Comparison of ENCODE assay signal across 14 cellular contexts in the genomic region with DNA sequence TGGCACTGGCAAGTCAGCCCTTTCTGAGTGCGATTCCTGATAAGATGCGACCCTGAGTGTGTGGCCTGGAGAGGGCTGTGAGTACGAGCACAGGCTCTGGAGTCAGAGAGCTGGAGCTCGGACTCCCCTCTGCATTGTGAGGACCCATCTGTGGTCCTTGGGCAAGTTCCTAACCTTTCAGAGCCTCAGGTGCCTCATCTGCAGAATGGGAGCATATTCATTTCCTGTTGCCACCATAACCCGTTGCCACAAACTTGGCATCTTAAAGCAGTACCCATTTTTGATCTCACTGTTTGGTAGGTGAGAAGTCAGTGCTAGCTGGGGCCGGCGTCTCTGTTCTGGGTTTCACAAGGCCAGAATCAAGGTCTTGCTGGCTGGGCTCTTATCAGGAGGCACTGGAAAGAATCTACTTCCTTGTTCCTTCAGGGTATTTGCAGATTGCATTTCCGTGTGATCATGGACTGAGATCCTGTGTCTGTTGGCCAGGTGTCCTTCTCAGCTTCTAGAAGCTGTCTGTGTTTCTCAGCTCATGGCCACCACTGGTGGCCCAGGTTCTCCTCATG. TPM values are rescaled to one million over a fixed set of nuclear protein-coding genes. Genes with fewer than 3 reads are reported as not detected.
DNase-seq lines count a peak whose midpoint lies in the region; ATAC-seq and TF ChIP-seq lines count a peak whose summit lies in the region.
"Had no signal": no experiment of that assay in that cellular context is flagged by ENCODE, and none has a peak within 500 bp of the region (broad histone marks: within the 10 kb centered on the region; RNA-seq: fewer than 3 reads in every experiment).

No MANE protein-coding gene starts in this region.

- H3K9me3 Mint-ChIP-seq in activated CD4-positive, alpha-beta memory T cell treated with anti-CD3 and anti-CD28 coated beads for 36 hours, result no peaks in the 10 kb centered on the region
- H3K9me3 Mint-ChIP-seq in activated CD4-positive, alpha-beta memory T cell treated with anti-CD3 and anti-CD28 coated beads, Interleukin-2, amount 10 ng/mL, durations not matched to agents 7 days and 5 days, result no peaks in the 10 kb centered on the region
- H3K9me3 Mint-ChIP-seq in activated T-helper 17 cell treated with anti-CD3 and anti-CD28 coated beads, Interleukin-2, amount 50 U/mL, for 72 hours, result no peaks in the 10 kb centered on the region
- H3K9me3 Mint-ChIP-seq in immature natural killer cell, result no peaks in the 10 kb centered on the region

- no peaks in the 10 kb centered on the region for H3K27me3 Mint-ChIP-seq in activated CD4-positive, alpha-beta memory T cell treated with anti-CD3 and anti-CD28 coated beads for 36 hours
- H3K27me3 Mint-ChIP-seq in activated CD4-positive, alpha-beta memory T cell treated with anti-CD3 and anti-CD28 coated beads, Interleukin-2, amount 10 ng/mL, durations not matched to agents 7 days and 5 days, result no peaks in the 10 kb centered on the region
- H3K27me3 Mint-ChIP-seq in activated T-helper 17 cell treated with anti-CD3 and anti-CD28 coated beads, Interleukin-2, amount 50 U/mL, for 72 hours, result no peaks in the 10 kb centered on the region
- peaks cover 0 to 1% (median 0%) of the 10 kb centered on the region in 3 donors for H3K27me3 Mint-ChIP-seq in immature natural killer cell (ENCODE audit: low read depth in 3 of 3)

- H3K27ac ChIP-seq in lower lobe of right lung, result peak overlapping the region; percentile 61
- H3K27ac ChIP-seq in substantia nigra (ENCODE audit: low read depth, low read length, poor library complexity, severe bottlenecking), result peak overlapping the region; percentile 68
- H3K27ac ChIP-seq: foreskin keratinocyte had no signal

- H3K4me3 Mint-ChIP-seq in activated CD4-positive, alpha-beta memory T cell treated with anti-CD3 and anti-CD28 coated beads for 36 hours, result no peak overlapping the region
- H3K4me3 Mint-ChIP-seq in activated CD4-positive, alpha-beta memory T cell treated with anti-CD3 and anti-CD28 coated beads, Interleukin-2, amount 10 ng/mL, durations not matched to agents 7 days and 5 days, result no peak overlapping the region
- peak overlapping the region; percentile 40 for H3K4me3 Mint-ChIP-seq in activated T-helper 17 cell treated with anti-CD3 and anti-CD28 coated beads, Interleukin-2, amount 50 U/mL, for 72 hours
- peak overlapping the region in 1 of 5 donors; percentile 63 for H3K4me3 Mint-ChIP-seq in immature natural killer cell
- H3K4me3 Mint-ChIP-seq: GM23338 had no signal

- H3K36me3 ChIP-seq in lower lobe of right lung, result peaks cover 38% of the 10 kb centered on the region

- no peak overlapping the region for H3K4me3 ChIP-seq in lower lobe of right lung
- H3K4me3 ChIP-seq: GM23338 had no signal

- intact Hi-C loops in activated CD4-positive, alpha-beta memory T cell treated with anti-CD3 and anti-CD28 coated beads for 36 hours (cut with micrococcal nuclease), result no loop called here
- intact Hi-C loops in lower lobe of right lung (cut with DNase I), result no loop called here

- peaks cover 53% of the 10 kb centered on the region for H3K4me1 ChIP-seq in lower lobe of right lung

- no peak for DNase-seq in activated CD4-positive, alpha-beta memory T cell treated with anti-CD3 and anti-CD28 coated beads for 36 hours
- DNase-seq in activated CD4-positive, alpha-beta memory T cell treated with anti-CD3 and anti-CD28 coated beads, Interleukin-2, amount 10 ng/mL, durations not matched to agents 7 days and 5 days, result no peak
- no peak for DNase-seq in lower lobe of right lung
- no peak for DNase-seq in substantia nigra (lab: John Stamatoyannopoulos, UW)
- DNase-seq in DMS114 treated with DMSO at 0.1 percent for 48 hours (lab: John Stamatoyannopoulos, UW; ENCODE audit: unreplicated experiment), result no peak
- DNase-seq in immature natural killer cell, result no peak
- DNase-seq in activated CD8-positive, alpha-beta memory T cell treated with anti-CD3 and anti-CD28 coated beads for 24 hours, result no peak
- DNase-seq: activated T-cell treated with anti-CD3 and anti-CD28 coated beads for 4 hours; foreskin keratinocyte; NCI-H510A; stimulated activated CD4-positive, alpha-beta T cell treated with anti-CD3 and anti-CD28 coated beads, Interleukin-2, amount 100 ng/mL, for 24 hours had no signal

- CTCF ChIA-PET in activated CD4-positive, alpha-beta memory T cell treated with anti-CD3 and anti-CD28 coated beads for 36 hours (lab: Charles Lee), result interaction anchor here (1.3 to 1.7 kb wide), 3 partner anchors 9 to 114 kb away, joined by 3 to 5 read pairs (median 3); no protein-coding TSS in a partner anchor
- CTCF ChIA-PET in activated CD4-positive, alpha-beta memory T cell treated with anti-CD3 and anti-CD28 coated beads, Interleukin-2, amount 10 ng/mL, durations not matched to agents 7 days and 5 days (lab: Charles Lee), result no interaction called here

- no peaks in the 10 kb centered on the region for H3K9me3 ChIP-seq in lower lobe of right lung

- peaks cover 51% of the 10 kb centered on the region for H3K4me1 Mint-ChIP-seq in activated CD4-positive, alpha-beta memory T cell treated with anti-CD3 and anti-CD28 coated beads for 36 hours (ENCODE audit: low read depth)
- H3K4me1 Mint-ChIP-seq in activated CD4-positive, alpha-beta memory T cell treated with anti-CD3 and anti-CD28 coated beads, Interleukin-2, amount 10 ng/mL, durations not matched to agents 7 days and 5 days, result peaks cover 39% of the 10 kb centered on the region
- peaks cover 29% of the 10 kb centered on the region for H3K4me1 Mint-ChIP-seq in activated T-helper 17 cell treated with anti-CD3 and anti-CD28 coated beads, Interleukin-2, amount 50 U/mL, for 72 hours
- peaks cover 27 to 28% of the 10 kb centered on the region in 2 donors for H3K4me1 Mint-ChIP-seq in immature natural killer cell
- H3K4me1 Mint-ChIP-seq: GM23338 had no signal

- ATAC-seq in activated T-helper 17 cell treated with anti-CD3 and anti-CD28 coated beads, Interleukin-2, amount 50 U/mL, for 72 hours (replicated peaks), result peak; percentile 30
- no peak for ATAC-seq in lower lobe of right lung
- ATAC-seq: activated CD4-positive, CD25-positive, alpha-beta regulatory T cell treated with anti-CD3 and anti-CD28 coated beads, Interleukin-2, amount 50 U/mL, for 24 hours; GM23338 had no signal

- H3K27me3 ChIP-seq in lower lobe of right lung (ENCODE audit: low read depth), result no peaks in the 10 kb centered on the region
- H3K27me3 ChIP-seq: foreskin keratinocyte had no signal

- H3K36me3 Mint-ChIP-seq in activated CD4-positive, alpha-beta memory T cell treated with anti-CD3 and anti-CD28 coated beads for 36 hours, result peaks cover 48% of the 10 kb centered on the region
- H3K36me3 Mint-ChIP-seq in activated CD4-positive, alpha-beta memory T cell treated with anti-CD3 and anti-CD28 coated beads, Interleukin-2, amount 10 ng/mL, durations not matched to agents 7 days and 5 days (ENCODE audit: low read depth), result peaks cover 51% of the 10 kb centered on the region
- peaks cover 48% of the 10 kb centered on the region for H3K36me3 Mint-ChIP-seq in activated T-helper 17 cell treated with anti-CD3 and anti-CD28 coated beads, Interleukin-2, amount 50 U/mL, for 72 hours (ENCODE audit: low read depth)
- H3K36me3 Mint-ChIP-seq in immature natural killer cell, result peaks cover 7 to 35% (median 18%) of the 10 kb centered on the region in 3 donors

- POLR2A ChIA-PET in activated CD4-positive, alpha-beta memory T cell treated with anti-CD3 and anti-CD28 coated beads for 36 hours (lab: Charles Lee), result no interaction called here
- POLR2A ChIA-PET in activated CD4-positive, alpha-beta memory T cell treated with anti-CD3 and anti-CD28 coated beads, Interleukin-2, amount 10 ng/mL, durations not matched to agents 7 days and 5 days (lab: Charles Lee), result no interaction called here

- peak overlapping the region; percentile 52 for H3K27ac Mint-ChIP-seq in activated CD4-positive, alpha-beta memory T cell treated with anti-CD3 and anti-CD28 coated beads for 36 hours
- no peak overlapping the region for H3K27ac Mint-ChIP-seq in activated CD4-positive, alpha-beta memory T cell treated with anti-CD3 and anti-CD28 coated beads, Interleukin-2, amount 10 ng/mL, durations not matched to agents 7 days and 5 days
- H3K27ac Mint-ChIP-seq in activated T-helper 17 cell treated with anti-CD3 and anti-CD28 coated beads, Interleukin-2, amount 50 U/mL, for 72 hours, result peak overlapping the region; percentile 71
- peak overlapping the region in 1 of 6 donors; percentile 4 for H3K27ac Mint-ChIP-seq in immature natural killer cell
- H3K27ac Mint-ChIP-seq: GM23338 had no signal

- no peak for TF ChIP-seq CTCF in lower lobe of right lung (IDR thresholded peaks at IDR 0.05)

RNA-seq across cellular contexts. Expression of gene KNOP1, which starts 20.2 kb away (rescaled TPM):
- 10 to 100 TPM; 24.3 to 26.4 TPM for total RNA-seq in activated CD4-positive, alpha-beta memory T cell treated with anti-CD3 and anti-CD28 coated beads for 36 hours
- total RNA-seq in activated CD4-positive, alpha-beta memory T cell treated with anti-CD3 and anti-CD28 coated beads, Interleukin-2, amount 10 ng/mL, durations not matched to agents 7 days and 5 days, result 10 to 100 TPM; 13.7 TPM
- 10 to 100 TPM; 15.6 to 26.6 TPM for total RNA-seq in activated T-helper 17 cell treated with anti-CD3 and anti-CD28 coated beads, Interleukin-2, amount 50 U/mL, for 72 hours
- total RNA-seq in lower lobe of right lung, result 10.9 TPM
- polyA plus RNA-seq in immature natural killer cell, result 1 to 10 TPM; 2.8 to 9.3 (median 3.6) TPM

RNA-seq across cellular contexts. Expression of gene IQCK, which starts 20.2 kb away (rescaled TPM):
- total RNA-seq in activated CD4-positive, alpha-beta memory T cell treated with anti-CD3 and anti-CD28 coated beads for 36 hours, result 1 to 10 TPM; 2.2 to 3.0 TPM
- total RNA-seq in activated CD4-positive, alpha-beta memory T cell treated with anti-CD3 and anti-CD28 coated beads, Interleukin-2, amount 10 ng/mL, durations not matched to agents 7 days and 5 days, result 1 to 10 TPM in 1 of 2 experiments, under 1 TPM in 1; 0.73 to 1.1 TPM
- total RNA-seq in activated T-helper 17 cell treated with anti-CD3 and anti-CD28 coated beads, Interleukin-2, amount 50 U/mL, for 72 hours, result 1 to 10 TPM; 1.7 to 2.9 TPM
- total RNA-seq in lower lobe of right lung, result 14.1 TPM
- polyA plus RNA-seq in immature natural killer cell, result 1 to 10 TPM in 1 of 3 donors, under 1 TPM in 1, not detected in 1; 0.95 to 3.5 TPM
